Comparison of ENCODE assay signal across 8 cellular contexts in genomic region chr1:205630651-205631009, GRCh38. TPM values are rescaled to one million over a fixed set of nuclear protein-coding genes. Genes with fewer than 3 reads are reported as not detected.
DNase-seq lines count a peak whose midpoint lies in the region; ATAC-seq, FAIRE-seq and TF ChIP-seq lines count a peak whose summit lies in the region.

No MANE protein-coding gene starts in this region.

- no peaks in the 10 kb centered on the region for H3K27me3 Mint-ChIP-seq in stimulated activated naive CD8-positive, alpha-beta T cell treated with anti-CD3 and anti-CD28 coated beads, Interleukin-15, Interleukin-2, amounts not matched to agents 100 ng/mL and 50 ng/mL, for 24 hours

- H3K9me3 ChIP-seq in mucosa of descending colon: no peaks in the 10 kb centered on the region

- TF ChIP-seq CTCF in bronchial epithelial cell (IDR thresholded peaks at IDR 0.05; ENCODE audit: insufficient read depth, low read length, severe bottlenecking): no peak
- TF ChIP-seq CTCF in mucosa of descending colon (IDR thresholded peaks at IDR 0.05): no peak

- H3K36me3 ChIP-seq in bronchial epithelial cell (ENCODE audit: control insufficient read depth, insufficient read depth, low read length): no peaks in the 10 kb centered on the region
- H3K36me3 ChIP-seq in mucosa of descending colon (ENCODE audit: low read depth): no peaks in the 10 kb centered on the region

- no peaks in the 10 kb centered on the region for H3K27me3 ChIP-seq in bronchial epithelial cell (ENCODE audit: control insufficient read depth, insufficient read depth, low read length)

- H3K4me3 Mint-ChIP-seq in stimulated activated naive CD8-positive, alpha-beta T cell treated with anti-CD3 and anti-CD28 coated beads, Interleukin-15, Interleukin-2, amounts not matched to agents 100 ng/mL and 50 ng/mL, for 24 hours: peak overlapping the region; percentile 87

- FAIRE-seq in bronchial epithelial cell (lab: Jason Lieb, UNC): no peak

- no peaks in the 10 kb centered on the region for H3K9me3 Mint-ChIP-seq in stimulated activated naive CD8-positive, alpha-beta T cell treated with anti-CD3 and anti-CD28 coated beads, Interleukin-15, Interleukin-2, amounts not matched to agents 100 ng/mL and 50 ng/mL, for 24 hours

- peak overlapping the region; percentile 76 for H3K4me3 ChIP-seq in bronchial epithelial cell (ENCODE audit: low read depth, low read length)
- peak overlapping the region; percentile 76 for H3K4me3 ChIP-seq in mucosa of descending colon

- intact Hi-C loops in mucosa of descending colon (cut with DNase I, micrococcal nuclease): no loop called here

- H3K4me1 Mint-ChIP-seq in stimulated activated naive CD8-positive, alpha-beta T cell treated with anti-CD3 and anti-CD28 coated beads, Interleukin-15, Interleukin-2, amounts not matched to agents 100 ng/mL and 50 ng/mL, for 24 hours (ENCODE audit: low read depth): peaks cover 56% of the 10 kb centered on the region

- H3K36me3 Mint-ChIP-seq in stimulated activated naive CD8-positive, alpha-beta T cell treated with anti-CD3 and anti-CD28 coated beads, Interleukin-15, Interleukin-2, amounts not matched to agents 100 ng/mL and 50 ng/mL, for 24 hours (ENCODE audit: low read depth): peaks cover 25% of the 10 kb centered on the region

- no peak for ATAC-seq in stimulated activated naive CD8-positive, alpha-beta T cell treated with anti-CD3 and anti-CD28 coated beads, Interleukin-15, Interleukin-2, amounts not matched to agents 100 U/mL and 50 U/mL, for 24 hours
- ATAC-seq in mucosa of descending colon (no peak), GM21423 (IDR thresholded peaks at IDR 0.05; ENCODE audit: unreplicated experiment) (no peak)

- DNase-seq in stimulated activated naive CD8-positive, alpha-beta T cell treated with anti-CD3 and anti-CD28 coated beads, Interleukin-15, Interleukin-2, amounts not matched to agents 100 U/mL and 50 U/mL, for 24 hours: no peak
- no peak for DNase-seq in bronchial epithelial cell (ENCODE audit: low read depth)
- no peak for DNase-seq in mucosa of descending colon
- no peak for DNase-seq in islet precursor cell
- no peak for DNase-seq in cortex of kidney (lab: John Stamatoyannopoulos, UW)
- DNase-seq in central memory CD4-positive, alpha-beta T cell: no peak

- peak overlapping the region; percentile 87 for H3K27ac Mint-ChIP-seq in stimulated activated naive CD8-positive, alpha-beta T cell treated with anti-CD3 and anti-CD28 coated beads, Interleukin-15, Interleukin-2, amounts not matched to agents 100 ng/mL and 50 ng/mL, for 24 hours

- H3K4me1 ChIP-seq in mucosa of descending colon (ENCODE audit: low read depth): peaks cover 25% of the 10 kb centered on the region

RNA-seq across cellular contexts. Expression of gene ELK4, which starts 1.2 kb away (rescaled TPM):
- total RNA-seq in bronchial epithelial cell (10.2 and 10.8 TPM in 2 replicates), mucosa of descending colon (10 to 100 TPM; 43.1 to 60.6 (median 47.6) TPM)

RNA-seq across cellular contexts. Expression of gene SLC45A3, which starts 49.7 kb away (rescaled TPM):
- 0.77 and 0.79 TPM in 2 replicates for total RNA-seq in bronchial epithelial cell
- total RNA-seq in mucosa of descending colon: 10 to 100 TPM; 13.7 to 19.0 (median 18.8) TPM
